In the genomic region with DNA sequence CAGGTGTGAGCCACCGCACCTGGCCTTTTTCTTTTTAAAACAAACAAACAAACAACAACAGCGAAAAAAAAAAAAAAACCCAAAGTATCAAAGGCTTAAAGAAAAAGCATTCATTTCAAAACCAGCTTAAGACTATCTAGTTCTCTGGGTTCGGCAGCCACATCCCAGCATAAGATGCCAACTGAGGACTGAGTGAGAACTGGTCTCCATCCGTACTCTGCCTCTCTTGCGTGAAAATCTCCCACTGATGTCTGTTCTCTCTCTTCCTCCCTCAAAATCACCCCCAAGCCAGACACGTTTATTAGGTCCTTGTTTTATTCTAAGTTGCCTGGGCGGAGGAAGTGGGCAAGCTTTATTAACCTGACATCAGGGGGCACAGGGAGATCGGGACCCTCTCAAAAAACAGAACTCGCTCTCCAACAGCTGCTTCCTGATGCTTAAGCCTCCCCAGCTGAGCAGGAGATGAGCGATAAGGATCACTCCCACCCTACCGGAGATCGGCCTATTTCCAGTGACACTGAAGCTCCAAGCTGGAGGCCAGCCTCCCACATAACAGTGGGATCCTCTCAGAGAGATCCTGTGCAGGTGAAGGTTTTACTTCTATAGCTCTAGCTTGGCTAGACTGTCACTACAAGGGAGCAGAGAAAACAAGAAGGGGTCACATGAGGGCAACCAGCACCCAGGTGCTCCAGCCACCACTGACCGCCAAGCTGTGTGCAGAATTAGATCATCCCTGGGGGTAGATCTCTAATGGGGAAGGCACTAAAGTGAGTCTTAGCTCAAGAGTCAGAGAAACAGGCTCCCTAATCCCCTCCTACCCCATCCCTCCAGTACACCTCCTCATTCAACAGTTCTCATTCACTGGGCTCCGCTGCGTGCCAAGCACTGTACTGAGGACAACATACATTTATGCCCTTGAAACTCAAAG, we compare ENCODE assay signal across 13 cellular contexts. TPM values are rescaled to one million over a fixed set of nuclear protein-coding genes. Genes with fewer than 3 reads are reported as not detected.
DNase-seq lines count a peak whose midpoint lies in the region; ATAC-seq, FAIRE-seq and TF ChIP-seq lines count a peak whose summit lies in the region.
"Had no signal": no experiment of that assay in that cellular context is flagged by ENCODE, and none has a peak within 500 bp of the region (broad histone marks: within the 10 kb centered on the region; RNA-seq: fewer than 3 reads in every experiment).

No MANE protein-coding gene starts in this region.

- ATAC-seq in HG02981 (IDR thresholded peaks at IDR 0.05; ENCODE audit: unreplicated experiment) (peak; percentile 82), GM12878 (peak; percentile 91), sciatic nerve (no peak), aorta (ENCODE audit: low FRiP score) (no peak)

- CTCF ChIA-PET in GM12878 (lab: Yijun Ruan, JAX) = interaction anchor here (1.0 to 2.1 kb wide), 6 partner anchors 12 to 312 kb away, joined by 3 to 16 read pairs (median 6); no protein-coding TSS in a partner anchor
- CTCF ChIA-PET in activated CD4-positive, alpha-beta memory T cell treated with anti-CD3 and anti-CD28 coated beads, Interleukin-2, amount 10 ng/mL, durations not matched to agents 7 days and 5 days (lab: Charles Lee) = interaction anchor here (1.0 kb wide), 1 partner anchor 43 kb away, joined by 4 read pairs; no protein-coding TSS in a partner anchor

- no peak overlapping the region for H3K27ac Mint-ChIP-seq in activated CD4-positive, alpha-beta memory T cell treated with anti-CD3 and anti-CD28 coated beads, Interleukin-2, amount 10 ng/mL, durations not matched to agents 7 days and 5 days
- H3K27ac Mint-ChIP-seq: activated naive CD4-positive, alpha-beta T cell treated with anti-CD3 and anti-CD28 coated beads, Interleukin-2, amount 50 U/mL, for 24 hours; CD14-positive monocyte had no signal

- no peaks in the 10 kb centered on the region for H3K27me3 ChIP-seq in GM12878 (replicated peaks in 1 of 2; ENCODE audit: control insufficient read depth in 2 of 2, insufficient read depth in 2 of 2, low read length in 1 of 2)
- H3K27me3 ChIP-seq in muscle layer of duodenum (ENCODE audit: low read depth, low read length) = no peaks in the 10 kb centered on the region
- H3K27me3 ChIP-seq in aorta (ENCODE audit: control insufficient read depth in 1 of 2, insufficient read depth in 2 of 2, low read length in 1 of 2) = no peaks in the 10 kb centered on the region

- intact Hi-C loops in GM12878 (cut with micrococcal nuclease; ENCODE audit: unreplicated experiment) (no loop called here), sciatic nerve (cut with DNase I) (no loop called here), aorta (cut with DNase I) (loop anchor here in 1 of 2 donors (10.0 kb wide), 1 partner anchor 1147 kb away; no protein-coding TSS in a partner anchor)

- H3K36me3 ChIP-seq in GM12878 (ENCODE audit: control insufficient read depth in 2 of 2, insufficient read depth in 2 of 2, low read length in 1 of 2) = no peaks in the 10 kb centered on the region; a peak in 1 of 4 replicates
- H3K36me3 ChIP-seq in muscle layer of duodenum (ENCODE audit: control insufficient read depth in 1 of 2, insufficient read depth in 2 of 2, low read length in 2 of 2) = no peaks in the 10 kb centered on the region
- H3K36me3 ChIP-seq in aorta (ENCODE audit: control insufficient read depth in 1 of 2, insufficient read depth in 2 of 2, low read length in 1 of 2) = peaks cover 0 to 2% of the 10 kb centered on the region in 2 donors

- TF ChIP-seq EP300 in GM12878 (IDR thresholded peaks at IDR 0.05; ENCODE audit: borderline replicate concordance in 1 of 2, control insufficient read depth in 1 of 2, low read depth in 2 of 2, low read length in 2 of 2) = no peak

- H3K9me3 ChIP-seq in GM12878 (replicated peaks; ENCODE audit: control insufficient read depth, insufficient read depth, low read length) (no peaks in the 10 kb centered on the region), muscle layer of duodenum (ENCODE audit: control insufficient read depth in 1 of 2, low read length in 2 of 2) (no peaks in the 10 kb centered on the region), aorta (ENCODE audit: control insufficient read depth, low read length) (no peaks in the 10 kb centered on the region)

- in situ Hi-C loops in GM12878 (cut with MboI) = no loop called here

- peaks cover 6% of the 10 kb centered on the region for H3K79me2 ChIP-seq in GM12878 (ENCODE audit: control insufficient read depth, insufficient read depth, low read length)

- no peak for TF ChIP-seq RAD21 in GM12878 (IDR thresholded peaks at IDR 0.05; ENCODE audit: insufficient read depth, low read depth, low read length)

- peak; percentile 44 for DNase-seq in ELR (ENCODE audit: low read depth)
- no peak for DNase-seq in GM12878 (ENCODE audit: low read depth, low spot score)
- no peak for DNase-seq in sciatic nerve (ENCODE audit: low spot score)
- no peak for DNase-seq in aorta
- no peak for DNase-seq in NCI-H345 (lab: John Stamatoyannopoulos, UW)
- no peak for DNase-seq in activated CD4-positive, alpha-beta memory T cell treated with anti-CD3 and anti-CD28 coated beads, Interleukin-2, amount 10 ng/mL, durations not matched to agents 7 days and 5 days

- H2AFZ ChIP-seq in GM12878 (ENCODE audit: control insufficient read depth, low read depth, low read length) = peak overlapping the region; percentile 64

- H3K9me3 Mint-ChIP-seq in activated CD4-positive, alpha-beta memory T cell treated with anti-CD3 and anti-CD28 coated beads, Interleukin-2, amount 10 ng/mL, durations not matched to agents 7 days and 5 days = no peaks in the 10 kb centered on the region
- H3K9me3 Mint-ChIP-seq: activated naive CD4-positive, alpha-beta T cell treated with anti-CD3 and anti-CD28 coated beads, Interleukin-2, amount 50 U/mL, for 24 hours; CD14-positive monocyte had no signal

- no peak overlapping the region for H3K9ac ChIP-seq in GM12878 (ENCODE audit: control insufficient read depth, insufficient read depth, low read length)

- POLR2A ChIA-PET in GM12878 (lab: Charles Lee) = interaction anchor here (0.6 to 2.3 kb wide), 16 partner anchors 9 to 1091 kb away, joined by 3 to 18 read pairs (median 4); no protein-coding TSS in a partner anchor
- POLR2A ChIA-PET in activated CD4-positive, alpha-beta memory T cell treated with anti-CD3 and anti-CD28 coated beads, Interleukin-2, amount 10 ng/mL, durations not matched to agents 7 days and 5 days (lab: Charles Lee) = no interaction called here

- H3K4me2 ChIP-seq in GM12878 (ENCODE audit: control insufficient read depth, insufficient read depth) = peak overlapping the region; percentile 72

- H3K4me3 Mint-ChIP-seq in activated CD4-positive, alpha-beta memory T cell treated with anti-CD3 and anti-CD28 coated beads, Interleukin-2, amount 10 ng/mL, durations not matched to agents 7 days and 5 days = no peak overlapping the region
- H3K4me3 Mint-ChIP-seq: activated naive CD4-positive, alpha-beta T cell treated with anti-CD3 and anti-CD28 coated beads, Interleukin-2, amount 50 U/mL, for 24 hours; CD14-positive monocyte had no signal

- BruUV-seq in GM12878 (replicated peaks; lab: Mats Ljungman, UMichigan) = no TSS peak

- H3K27ac ChIP-seq in GM12878 (ENCODE audit: control insufficient read depth, insufficient read depth) = peak overlapping the region; percentile 37
- peak overlapping the region; percentile 43 for H3K27ac ChIP-seq in muscle layer of duodenum (ENCODE audit: low read length)
- H3K27ac ChIP-seq in aorta (ENCODE audit: low read depth in 1 of 2, low read length in 2 of 2) = no peak overlapping the region

- 29% methylated on average over 15 of the region's 15 CpGs for WGBS in GM12878 (ENCODE audit: insufficient coverage, insufficient replicate concordance, low lambda C conversion rate, missing lambda C conversion rate)
- 74 to 79% methylated on average over 15 of the region's 15 CpGs for WGBS in aorta, 2 donors

- RAD21 ChIA-PET in GM12878 (lab: Charles Lee; ENCODE audit: unreplicated experiment) = interaction anchor here (0.6 to 3.3 kb wide), 13 partner anchors 10 to 142 kb away, joined by 3 to 32 read pairs (median 4); a partner anchor contains a TSS

- H3K4me1 ChIP-seq in GM12878 (ENCODE audit: control insufficient read depth, insufficient read depth, low read length) = peaks cover 9% of the 10 kb centered on the region
- H3K4me1 ChIP-seq in muscle layer of duodenum (ENCODE audit: control insufficient read depth in 1 of 2, insufficient read depth in 2 of 2, low read length in 2 of 2) = peaks cover 24 to 52% of the 10 kb centered on the region in 2 donors
- no peaks in the 10 kb centered on the region for H3K4me1 ChIP-seq in aorta (ENCODE audit: control insufficient read depth in 1 of 2, insufficient read depth in 2 of 2, low read length in 2 of 2)

- H3K4me3 ChIP-seq in GM12878 (peak overlapping the region; percentile 14; the same call in 1 of the 2 replicates), muscle layer of duodenum (ENCODE audit: low read depth in 1 of 2, low read length in 2 of 2) (peak overlapping the region; percentile 12 to 27), aorta (ENCODE audit: low read length in 2 of 2) (no peak overlapping the region)

- TF ChIP-seq CTCF in GM12878 (IDR thresholded peaks at IDR 0.05 in 2 of 3, conservative IDR thresholded peaks at IDR 0.05 in 1 of 3; ENCODE audit: control insufficient read depth in 2 of 3, extremely low read depth in 1 of 3, insufficient read depth in 1 of 3, low read depth in 3 of 3, low read length in 3 of 3) = no peak

- H3K27me3 Mint-ChIP-seq in activated CD4-positive, alpha-beta memory T cell treated with anti-CD3 and anti-CD28 coated beads, Interleukin-2, amount 10 ng/mL, durations not matched to agents 7 days and 5 days = peaks cover 2% of the 10 kb centered on the region
- H3K27me3 Mint-ChIP-seq: activated naive CD4-positive, alpha-beta T cell treated with anti-CD3 and anti-CD28 coated beads, Interleukin-2, amount 50 U/mL, for 24 hours had no signal

- H4K20me1 ChIP-seq in GM12878 (ENCODE audit: control insufficient read depth, insufficient read depth) = no peaks in the 10 kb centered on the region

- SMC1A ChIA-PET in GM12878 (lab: Charles Lee; ENCODE audit: uncharacterized antibody, unreplicated experiment) = interaction anchor here (0.5 to 3.3 kb wide), 16 partner anchors 8 to 72 kb away, joined by 3 to 22 read pairs (median 4); a partner anchor contains a TSS

- FAIRE-seq in GM12878 (lab: Jason Lieb, UNC) = no peak
- FAIRE-seq: endothelial cell of umbilical vein, TTC549 had no signal

- H3K4me1 Mint-ChIP-seq in activated CD4-positive, alpha-beta memory T cell treated with anti-CD3 and anti-CD28 coated beads, Interleukin-2, amount 10 ng/mL, durations not matched to agents 7 days and 5 days = no peaks in the 10 kb centered on the region
- H3K4me1 Mint-ChIP-seq: activated naive CD4-positive, alpha-beta T cell treated with anti-CD3 and anti-CD28 coated beads, Interleukin-2, amount 50 U/mL, for 24 hours had no signal

- TF ChIP-seq POLR2A in GM12878 (IDR thresholded peaks at IDR 0.05; ENCODE audit: low read depth, low read length) = no peak

- no peaks in the 10 kb centered on the region for H3K36me3 Mint-ChIP-seq in activated CD4-positive, alpha-beta memory T cell treated with anti-CD3 and anti-CD28 coated beads, Interleukin-2, amount 10 ng/mL, durations not matched to agents 7 days and 5 days (ENCODE audit: low read depth)
- H3K36me3 Mint-ChIP-seq: activated naive CD4-positive, alpha-beta T cell treated with anti-CD3 and anti-CD28 coated beads, Interleukin-2, amount 50 U/mL, for 24 hours had no signal

RNA-seq across cellular contexts. Expression of a gene that starts 13.6 kb away (rescaled TPM):
- total RNA-seq in GM12878 (2013; cell fraction: nucleolus; rRNA removed) = 31.6 and 35.8 TPM in 2 replicates
- total RNA-seq in GM12878 (2014; rRNA removed) = 2.7 and 3.1 TPM in 2 replicates
- total RNA-seq in GM12878 (2014; rRNA removed; fragmentation: Illumina TruSeq; extraction: Trizol) = 0.97 and 1.3 TPM in 2 replicates
- total RNA-seq in GM12878 (2021) = 3.0 and 3.5 TPM in 2 replicates
- 0.71 TPM for polyA plus RNA-seq in GM12878 (2011; ENCODE audit: low read depth)
- 5.9 and 7.1 TPM in 2 replicates for polyA plus RNA-seq in GM12878 (2011; rRNA removed)
- polyA plus RNA-seq in GM12878 (2011; cell fraction: cytosol; rRNA removed) = 8.1 and 10.0 TPM in 2 replicates
- 11.7 and 13.6 TPM in 2 replicates for polyA plus RNA-seq in GM12878 (2011; cell fraction: nucleus; rRNA removed)
- 1.1 and 2.5 TPM in 2 replicates for polyA plus RNA-seq in GM12878 (2012)
- polyA plus RNA-seq in GM12878 (2014; fragmentation: Illumina TruSeq; extraction: Trizol) = 1.4 TPM in 2 replicates
- under 1 TPM; 0.05 to 0.20 TPM for polyA plus RNA-seq in GM12878 (2014; fragmentation: Nextera tagmentation; extraction: Ambion mirVana)
- polyA plus RNA-seq in GM12878 (2014; rRNA removed) = 2.5 and 2.8 TPM in 2 replicates
- 1 to 10 TPM; 3.7 to 3.8 TPM for polyA plus RNA-seq in GM12878 (2016; fragmentation: Nextera tagmentation; extraction: Ambion mirVana)
- polyA minus RNA-seq in GM12878 (2011; rRNA and poly(A)+ RNA removed) = 9.4 and 26.8 TPM in 2 replicates
- 6.2 and 7.5 TPM in 2 replicates for polyA minus RNA-seq in GM12878 (2011; cell fraction: cytosol; rRNA and poly(A)+ RNA removed)
- 13.8 and 28.0 TPM in 2 replicates for polyA minus RNA-seq in GM12878 (2011; cell fraction: nucleus; rRNA and poly(A)+ RNA removed)
- total RNA-seq in sciatic nerve = 98.8 TPM
- total RNA-seq in aorta = 10 to 100 TPM; 62.8 to 73.7 TPM
- polyA plus RNA-seq in aorta = 10 to 100 TPM; 23.6 to 23.8 TPM
- total RNA-seq in activated CD4-positive, alpha-beta memory T cell treated with anti-CD3 and anti-CD28 coated beads, Interleukin-2, amount 10 ng/mL, durations not matched to agents 7 days and 5 days = 1 to 10 TPM; 3.6 to 3.8 TPM

RNA-seq across cellular contexts. Expression of a gene that starts 36.5 kb away (rescaled TPM):
- total RNA-seq in GM12878 (2013; cell fraction: nucleolus; rRNA removed) = not detected in 2 replicates
- total RNA-seq in GM12878 (2014; rRNA removed) (not detected in 2 replicates), GM12878 (2014; rRNA removed; fragmentation: Illumina TruSeq; extraction: Trizol) (not detected in 2 replicates), GM12878 (2021) (not detected in 2 replicates), sciatic nerve (not detected), aorta (under 1 TPM in 1 of 2 donors, not detected in 1; 0.81 TPM)
- not detected for polyA plus RNA-seq in GM12878 (2011; ENCODE audit: low read depth)
- polyA plus RNA-seq in GM12878 (2011; rRNA removed) (not detected in 2 replicates), GM12878 (2014; fragmentation: Illumina TruSeq; extraction: Trizol) (not detected in 2 replicates), GM12878 (2014; fragmentation: Nextera tagmentation; extraction: Ambion mirVana) (not detected), GM12878 (2014; rRNA removed) (not detected in 2 replicates), GM12878 (2016; fragmentation: Nextera tagmentation; extraction: Ambion mirVana) (not detected), aorta (not detected)
- polyA plus RNA-seq in GM12878 (2011; cell fraction: cytosol; rRNA removed) = 0.15 TPM in 1 of 2 replicates, not detected in the other
- polyA plus RNA-seq in GM12878 (2011; cell fraction: nucleus; rRNA removed) = not detected in 2 replicates
- polyA plus RNA-seq in GM12878 (2012) = not detected in 2 replicates
- not detected in 2 replicates for polyA minus RNA-seq in GM12878 (2011; rRNA and poly(A)+ RNA removed)
- not detected in 2 replicates for polyA minus RNA-seq in GM12878 (2011; cell fraction: cytosol; rRNA and poly(A)+ RNA removed)
- not detected in 2 replicates for polyA minus RNA-seq in GM12878 (2011; cell fraction: nucleus; rRNA and poly(A)+ RNA removed)
- not detected for total RNA-seq in activated CD4-positive, alpha-beta memory T cell treated with anti-CD3 and anti-CD28 coated beads, Interleukin-2, amount 10 ng/mL, durations not matched to agents 7 days and 5 days
- total RNA-seq: endothelial cell of umbilical vein, subcutaneous adipose tissue had no signal
- polyA plus RNA-seq: CD14-positive monocyte, endothelial cell of umbilical vein had no signal

Comparison
In these comparisons a context has a peak if more than half of its experiments do, and no peak if none do; other contexts are left out.
1. ATAC-seq: peak in HG02981 (single experiment) and GM12878 (single experiment); none in sciatic nerve (single experiment) and aorta (single experiment).
2. H3K27ac ChIP-seq: peak in GM12878 (single experiment) and muscle layer of duodenum (single experiment); none in aorta (0 of 2).
3. H3K4me3 ChIP-seq: peak in GM12878 (single experiment) and muscle layer of duodenum (2 of 2); none in aorta (0 of 2).